In the genomic region with DNA sequence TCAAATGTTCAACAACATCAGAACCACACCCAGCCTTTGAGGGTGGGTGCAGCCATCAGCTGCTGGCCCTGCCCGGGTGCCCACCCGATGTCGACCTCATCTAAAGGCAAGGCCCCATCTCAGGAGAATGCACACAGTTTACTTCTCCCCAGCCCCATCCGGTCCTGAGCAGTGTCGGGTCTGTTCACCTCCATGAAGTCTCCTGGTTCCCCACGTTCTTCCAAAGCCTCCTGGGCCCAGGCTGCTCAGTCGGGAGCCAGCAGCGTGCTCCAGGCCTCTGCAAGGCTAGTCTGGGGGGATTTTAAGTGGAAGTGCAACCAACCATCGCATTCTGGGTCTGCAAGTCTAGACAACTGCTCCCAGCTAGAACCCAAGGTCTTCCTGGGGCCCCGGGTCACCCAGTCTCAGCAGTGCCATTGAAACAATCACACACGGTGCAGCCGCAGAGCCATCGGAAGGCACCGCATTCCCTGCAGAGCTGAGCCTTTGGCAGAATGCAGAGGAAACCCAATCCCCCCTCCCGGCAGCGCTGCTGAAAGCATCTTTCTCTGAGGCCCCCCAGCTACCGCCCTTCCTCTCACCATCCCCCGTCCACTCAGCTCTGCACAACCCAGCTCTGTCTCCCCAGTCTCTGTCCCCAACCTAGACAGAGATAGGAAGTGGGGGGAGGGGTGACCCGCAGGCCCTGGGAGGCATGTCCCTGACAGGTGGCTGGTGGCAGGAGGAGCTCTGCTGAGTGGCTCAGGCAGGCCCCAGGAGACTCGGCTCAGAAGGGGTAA, we compare ENCODE assay signal across 8 cellular contexts.
DNase-seq lines count a peak whose midpoint lies in the region; ATAC-seq and FAIRE-seq lines count a peak whose summit lies in the region.

No MANE protein-coding gene starts in this region.

- H3K4me3 Mint-ChIP-seq in dendritic cell treated with granulocyte-macrophage colony-stimulating factor and Interleukin-4, amounts not matched to agents 40 ng/mL and 50 ng/mL, for 4 days, result no peak overlapping the region

- FAIRE-seq in GM19239 (lab: Jason Lieb, UNC), result no peak

- peak overlapping the region; percentile 67 for H3K27ac Mint-ChIP-seq in dendritic cell treated with granulocyte-macrophage colony-stimulating factor and Interleukin-4, amounts not matched to agents 40 ng/mL and 50 ng/mL, for 4 days

- H3K36me3 Mint-ChIP-seq in dendritic cell treated with granulocyte-macrophage colony-stimulating factor and Interleukin-4, amounts not matched to agents 40 ng/mL and 50 ng/mL, for 4 days (ENCODE audit: low read depth), result peaks cover 28% of the 10 kb centered on the region

- peak; percentile 31 for DNase-seq in DMS153 treated with DMSO at 0.1 percent for 48 hours (lab: John Stamatoyannopoulos, UW; ENCODE audit: unreplicated experiment)
- peak; percentile 62 for DNase-seq in GM19239 (ENCODE audit: insufficient read length, low spot score)
- DNase-seq in LoVo (ENCODE audit: low spot score), result no peak
- DNase-seq in nucleus accumbens (lab: John Stamatoyannopoulos, UW), result no peak
- no peak for DNase-seq in stimulated activated CD4-positive, alpha-beta T cell treated with anti-CD3 and anti-CD28 coated beads, Interleukin-4, amount 100 ng/mL, for 1 hour
- no peak for DNase-seq in NCI-H2227 (lab: John Stamatoyannopoulos, UW; ENCODE audit: unreplicated experiment)

- peak; percentile 33 for ATAC-seq in HG03521 (IDR thresholded peaks at IDR 0.05; ENCODE audit: unreplicated experiment)

- H3K4me1 Mint-ChIP-seq in dendritic cell treated with granulocyte-macrophage colony-stimulating factor and Interleukin-4, amounts not matched to agents 40 ng/mL and 50 ng/mL, for 4 days (ENCODE audit: low read depth), result peaks cover 59% of the 10 kb centered on the region

- H3K9me3 Mint-ChIP-seq in dendritic cell treated with granulocyte-macrophage colony-stimulating factor and Interleukin-4, amounts not matched to agents 40 ng/mL and 50 ng/mL, for 4 days, result peaks cover 21% of the 10 kb centered on the region

- intact Hi-C loops in dendritic cell treated with granulocyte-macrophage colony-stimulating factor and Interleukin-4, amounts not matched to agents 40 ng/mL and 50 ng/mL, for 4 days (cut with micrococcal nuclease), result no loop called here

- H3K27me3 Mint-ChIP-seq in dendritic cell treated with granulocyte-macrophage colony-stimulating factor and Interleukin-4, amounts not matched to agents 40 ng/mL and 50 ng/mL, for 4 days, result peaks cover 3% of the 10 kb centered on the region

Comparison
In these comparisons a context has a peak if more than half of its experiments do, and no peak if none do; other contexts are left out.
1. DNase-seq: peak in DMS153 treated with DMSO at 0.1 percent for 48 hours (single experiment) and GM19239 (single experiment); none in LoVo (single experiment), nucleus accumbens (0 of 56), stimulated activated CD4-positive, alpha-beta T cell treated with anti-CD3 and anti-CD28 coated beads, Interleukin-4, amount 100 ng/mL, for 1 hour (single experiment) and NCI-H2227 (single experiment).